8 cellular contexts compared by ENCODE assay signal in the genomic region with DNA sequence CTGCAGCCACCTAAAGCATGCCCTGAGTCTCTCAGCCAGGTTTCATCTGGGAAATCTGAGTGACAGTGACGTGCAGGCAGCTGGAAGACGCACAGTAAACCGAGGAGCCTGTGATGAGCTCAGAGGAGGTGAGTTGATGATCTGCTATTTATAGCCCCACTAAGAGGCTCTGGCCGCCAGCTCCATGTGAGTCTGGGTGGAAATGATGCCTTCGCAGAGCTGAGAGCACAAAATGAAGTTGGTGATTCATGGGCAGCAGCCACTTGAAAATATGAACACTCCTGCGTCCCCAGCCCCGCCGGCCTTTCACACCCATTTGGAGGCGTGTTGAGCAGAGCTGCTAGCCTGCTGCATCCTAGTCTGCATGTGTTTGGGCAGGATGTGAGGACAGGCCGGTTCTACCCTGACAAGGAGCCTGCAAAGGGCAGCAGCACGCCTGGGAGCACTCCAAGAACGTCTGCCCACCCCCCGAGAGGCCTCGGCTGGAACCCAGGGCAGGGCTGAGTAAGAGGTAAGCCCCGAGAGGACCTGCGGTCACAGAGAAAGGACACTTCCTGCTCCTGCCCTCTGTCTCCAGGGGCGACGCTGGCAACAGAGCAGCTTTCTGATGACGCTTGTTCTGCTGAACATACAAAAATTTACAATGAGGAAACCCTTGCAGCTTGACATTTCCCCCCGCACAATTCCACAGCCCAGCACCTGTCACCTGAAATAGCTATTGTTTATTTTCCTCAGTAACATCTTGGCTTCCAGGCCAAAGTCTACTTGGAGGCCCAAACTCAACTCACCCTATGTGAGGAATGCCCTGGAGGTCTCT. TPM values are rescaled to one million over a fixed set of nuclear protein-coding genes. Genes with fewer than 3 reads are reported as not detected.
DNase-seq lines count a peak whose midpoint lies in the region; ATAC-seq and TF ChIP-seq lines count a peak whose summit lies in the region.

No MANE protein-coding gene starts in this region.

- no peaks in the 10 kb centered on the region for H3K36me3 ChIP-seq in esophagus squamous epithelium
- no peaks in the 10 kb centered on the region for H3K36me3 ChIP-seq in neuronal stem cell (replicated peaks in 1 of 2; ENCODE audit: control insufficient read depth in 2 of 2, insufficient read depth in 2 of 2, low read length in 2 of 2)
- H3K36me3 ChIP-seq in thyroid gland, result no peaks in the 10 kb centered on the region

- no peaks in the 10 kb centered on the region for H3K79me1 ChIP-seq in neuronal stem cell (ENCODE audit: low read depth, low read length)

- peaks cover 27 to 46% (median 36%) of the 10 kb centered on the region in 3 donors for H3K4me1 ChIP-seq in esophagus squamous epithelium
- H3K4me1 ChIP-seq in neuronal stem cell (ENCODE audit: control insufficient read depth in 2 of 2, insufficient read depth in 1 of 2, low read depth in 1 of 2, low read length in 2 of 2), result peaks cover 3 to 8% of the 10 kb centered on the region in 2 donors
- H3K4me1 ChIP-seq in thyroid gland, result peaks cover 45 to 53% of the 10 kb centered on the region in 2 donors

- 17 to 23% methylated on average over 11 to 13 of the region's 20 CpGs for WGBS in esophagus squamous epithelium, 2 donors
- WGBS in neuronal stem cell (ENCODE audit: extremely low coverage in 2 of 2, insufficient read length in 2 of 2, insufficient replicate concordance in 1 of 2), 2 donors, result no CpG with 5 or more reads among the region's 20 CpGs
- WGBS in thyroid gland, 2 donors, result 11 to 16% methylated on average over 8 to 19 of the region's 20 CpGs

- peak overlapping the region; percentile 85 for H3K18ac ChIP-seq in neuronal stem cell (ENCODE audit: low read length)

- H2BK15ac ChIP-seq in neuronal stem cell (ENCODE audit: low read length), result no peak overlapping the region

- TF ChIP-seq CTCF in esophagus squamous epithelium (IDR thresholded peaks at IDR 0.05), result no peak
- no peak for TF ChIP-seq CTCF in thyroid gland (IDR thresholded peaks at IDR 0.05)

- DNase-seq in NCI-H2081 (lab: John Stamatoyannopoulos, UW) (peak; percentile 16 to 63), NCI-H2081 treated with DMSO at 0.1 percent for 48 hours (lab: John Stamatoyannopoulos, UW) (no peak), NCI-H524 treated with DMSO at 0.1 percent for 48 hours (lab: John Stamatoyannopoulos, UW) (peak; percentile 13), esophagus squamous epithelium (lab: John Stamatoyannopoulos, UW) (peak; percentile 48), neuronal stem cell (ENCODE audit: low spot score) (no peak), thyroid gland (peak; percentile 85 to 90)
- DNase-seq in activated CD8-positive, alpha-beta memory T cell treated with anti-CD3 and anti-CD28 coated beads, Interleukin-2, amount 50 U/mL, for 48 hours, result peak; percentile 72

- H3K4me3 ChIP-seq in esophagus squamous epithelium (peak overlapping the region in 2 of 4 donors; percentile 18 to 31), neuronal stem cell (ENCODE audit: low read length in 2 of 2) (no peak overlapping the region), thyroid gland (replicated peaks in 1 of 3) (no peak overlapping the region)

- no peak overlapping the region for H2BK5ac ChIP-seq in neuronal stem cell (ENCODE audit: low read length)

- H3K27me3 ChIP-seq in esophagus squamous epithelium, result no peaks in the 10 kb centered on the region
- H3K27me3 ChIP-seq in neuronal stem cell (ENCODE audit: control insufficient read depth in 3 of 3, insufficient read depth in 3 of 3, low read depth in 1 of 3, low read length in 3 of 3), result peaks cover 0 to 23% (median 0%) of the 10 kb centered on the region in 3 experiments
- H3K27me3 ChIP-seq in thyroid gland, result no peaks in the 10 kb centered on the region

- no peak overlapping the region for H3K4ac ChIP-seq in neuronal stem cell (ENCODE audit: low read length)

- H3K27ac ChIP-seq in esophagus squamous epithelium (peak overlapping the region; percentile 47 to 89 (median 65)), neuronal stem cell (replicated peaks; ENCODE audit: low read length) (no peak overlapping the region), thyroid gland (peak overlapping the region; percentile 91 to 96 (median 92))

- H4K8ac ChIP-seq in neuronal stem cell (ENCODE audit: low read depth, low read length), result no peak overlapping the region

- no peak for TF ChIP-seq POLR2A in esophagus squamous epithelium (IDR thresholded peaks at IDR 0.05)
- peak in 1 of 2 donors; percentile 32 for TF ChIP-seq POLR2A in thyroid gland (IDR thresholded peaks at IDR 0.05)

- H2BK120ac ChIP-seq in neuronal stem cell (ENCODE audit: low read depth, low read length), result no peak overlapping the region

- no peak overlapping the region for H2AK5ac ChIP-seq in neuronal stem cell (ENCODE audit: low read depth, low read length)

- no peak overlapping the region for H3K4me2 ChIP-seq in neuronal stem cell (ENCODE audit: insufficient read depth, low read length, poor library complexity, severe bottlenecking)

- intact Hi-C loops in esophagus squamous epithelium (cut with DNase I), result no loop called here
- intact Hi-C loops in thyroid gland (cut with DNase I), result no loop called here

- peak; percentile 76 for ATAC-seq in HG03064 (IDR thresholded peaks at IDR 0.05; ENCODE audit: low read depth, unreplicated experiment)

- no peaks in the 10 kb centered on the region for H3K9me3 ChIP-seq in esophagus squamous epithelium
- no peaks in the 10 kb centered on the region for H3K9me3 ChIP-seq in neuronal stem cell (replicated peaks in 1 of 2; ENCODE audit: control insufficient read depth in 2 of 2, insufficient read depth in 1 of 2, low read depth in 1 of 2, low read length in 2 of 2)
- no peaks in the 10 kb centered on the region for H3K9me3 ChIP-seq in thyroid gland

- no peak overlapping the region for H4K91ac ChIP-seq in neuronal stem cell (ENCODE audit: low read depth, low read length, poor library complexity)

- no peak overlapping the region for H3K9ac ChIP-seq in neuronal stem cell (ENCODE audit: low read depth, low read length, poor library complexity)

- H2BK12ac ChIP-seq in neuronal stem cell (ENCODE audit: low read length), result no peak overlapping the region

- H2AFZ ChIP-seq in neuronal stem cell (ENCODE audit: low read length), result peak overlapping the region; percentile 90

- no peak overlapping the region for H3K14ac ChIP-seq in neuronal stem cell (ENCODE audit: low read length)

- H3K23ac ChIP-seq in neuronal stem cell (ENCODE audit: low read depth, low read length, poor library complexity), result peak overlapping the region; percentile 17

RNA-seq across cellular contexts. Expression of a gene that starts 25.1 kb away (rescaled TPM):
- 10 to 100 TPM in 3 of 4 donors, 1 to 10 TPM in 1; 6.9 to 28.3 (median 13.2) TPM for total RNA-seq in esophagus squamous epithelium
- 58.5 TPM for polyA plus RNA-seq in neuronal stem cell (2013, experiment 1 of 2)
- 58.2 TPM for polyA plus RNA-seq in neuronal stem cell (2013, experiment 2 of 2)
- total RNA-seq in thyroid gland, result 10 to 100 TPM; 27.9 to 42.3 (median 34.8) TPM

Comparison
In these comparisons a context has a peak if more than half of its experiments do, and no peak if none do; other contexts are left out.
1. DNase-seq: peak in NCI-H2081 (2 of 2), NCI-H524 treated with DMSO at 0.1 percent for 48 hours (single experiment), activated CD8-positive, alpha-beta memory T cell treated with anti-CD3 and anti-CD28 coated beads, Interleukin-2, amount 50 U/mL, for 48 hours (single experiment), esophagus squamous epithelium (single experiment) and thyroid gland (2 of 2); none in NCI-H2081 treated with DMSO at 0.1 percent for 48 hours (single experiment) and neuronal stem cell (single experiment).